ENCODE assay signal across 8 cellular contexts in the genomic region with DNA sequence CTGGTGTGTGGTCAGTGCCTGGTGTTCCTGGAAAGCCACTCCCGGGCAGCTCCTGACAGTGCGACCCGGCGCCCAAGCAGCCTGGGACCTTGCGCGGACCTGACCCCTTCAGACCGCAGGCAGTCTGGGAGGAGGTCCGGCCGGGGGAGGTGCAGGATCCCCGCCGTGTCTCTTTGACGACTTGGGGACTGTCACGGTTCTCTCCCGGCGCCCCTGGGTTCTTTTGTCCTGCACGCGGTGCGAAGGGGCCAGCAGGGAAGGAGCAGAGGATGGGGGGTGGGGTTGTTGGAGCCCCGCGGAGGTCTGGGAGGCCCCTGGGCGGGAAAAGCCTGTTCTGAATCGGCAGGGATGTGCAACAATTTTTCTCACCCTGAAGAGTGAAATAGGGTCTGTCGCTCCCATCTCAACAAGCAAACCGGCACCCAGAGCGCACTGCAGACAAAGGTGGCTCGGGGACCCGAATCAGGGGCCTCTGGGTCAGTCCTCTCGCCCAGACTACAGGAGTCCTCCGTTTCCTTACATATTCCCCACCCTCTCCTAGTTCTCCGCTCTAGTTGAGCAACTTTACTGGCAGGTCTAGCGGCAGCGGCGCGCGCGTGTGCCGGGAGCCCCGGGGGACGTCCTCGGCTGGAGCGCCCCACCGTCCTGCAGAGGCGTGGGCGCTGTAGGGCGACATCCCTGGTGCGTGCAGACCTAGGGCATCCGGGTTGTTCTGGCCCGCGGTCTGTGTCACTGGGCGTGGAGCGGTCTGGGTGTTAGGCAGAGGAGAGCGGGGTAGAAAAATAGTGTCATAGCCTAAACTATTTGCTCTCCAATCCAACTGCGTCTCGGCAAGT. TPM values are rescaled to one million over a fixed set of nuclear protein-coding genes. Genes with fewer than 3 reads are reported as not detected.
DNase-seq lines count a peak whose midpoint lies in the region; ATAC-seq and TF ChIP-seq lines count a peak whose summit lies in the region.

No MANE protein-coding gene starts in this region.

- H3K36me3 ChIP-seq in RWPE2 (ENCODE audit: low read depth) = no peaks in the 10 kb centered on the region
- H3K36me3 ChIP-seq in lung (ENCODE audit: control insufficient read depth in 2 of 2, insufficient read depth in 2 of 2, low read length in 2 of 2) = no peaks in the 10 kb centered on the region
- H3K36me3 ChIP-seq in thyroid gland = no peaks in the 10 kb centered on the region

- H3K27me3 ChIP-seq in RWPE2 (ENCODE audit: insufficient read depth, poor library complexity, severe bottlenecking) (peaks cover 62% of the 10 kb centered on the region), lung (ENCODE audit: control insufficient read depth, insufficient read depth) (no peaks in the 10 kb centered on the region), thyroid gland (peaks cover 37% of the 10 kb centered on the region)

- 1% methylated on average over 54 of the region's 54 CpGs for WGBS in lung, 2 donors
- 1 to 4% methylated on average over 34 to 42 of the region's 54 CpGs for WGBS in thyroid gland, 2 donors

- peak overlapping the region; percentile 53 for H3K27ac ChIP-seq in RWPE2 (ENCODE audit: poor library complexity, severe bottlenecking)
- peak overlapping the region in 1 of 2 donors; percentile 79 for H3K27ac ChIP-seq in lung (ENCODE audit: low read depth in 1 of 2, low read length in 1 of 2)
- peak overlapping the region in 1 of 3 donors; percentile 42 for H3K27ac ChIP-seq in thyroid gland

- no peak for TF ChIP-seq CTCF in RWPE2 (IDR thresholded peaks at IDR 0.05; ENCODE audit: poor library complexity, severe bottlenecking)
- no peak for TF ChIP-seq CTCF in lung (IDR thresholded peaks at IDR 0.05; ENCODE audit: control extremely low read depth, extremely low read depth)
- TF ChIP-seq CTCF in thyroid gland (IDR thresholded peaks at IDR 0.05) = no peak

- ATAC-seq in GM18858 (IDR thresholded peaks at IDR 0.05; ENCODE audit: unreplicated experiment) = peak; percentile 28
- ATAC-seq in HG03025 (IDR thresholded peaks at IDR 0.05; ENCODE audit: low FRiP score, unreplicated experiment) = peak; percentile 39
- peak; percentile 32 for ATAC-seq in RWPE2 (ENCODE audit: low read depth)
- peak; percentile 10 for ATAC-seq in lung (ENCODE audit: insufficient read depth, low FRiP score)

- DNase-seq in AG20443 (ENCODE audit: low spot score) (peak; percentile 73), RWPE2 (ENCODE audit: low spot score) (peak; percentile 64), dermis blood vessel endothelial cell (peak; percentile 15), lung (ENCODE audit: low spot score) (no peak), thyroid gland (peak; percentile 12 to 16), iPS-NIHi7 (ENCODE audit: extremely low spot score) (no peak)

- H3K4me1 ChIP-seq in RWPE2 (ENCODE audit: insufficient read depth, poor library complexity, severe bottlenecking) = peaks cover 11% of the 10 kb centered on the region
- peaks cover 0 to 12% of the 10 kb centered on the region in 2 donors for H3K4me1 ChIP-seq in lung (ENCODE audit: control insufficient read depth in 2 of 2, insufficient read depth in 2 of 2, low read length in 2 of 2)
- H3K4me1 ChIP-seq in thyroid gland = peaks cover 10 to 40% of the 10 kb centered on the region in 2 donors

- no peak for TF ChIP-seq POLR2A in thyroid gland (IDR thresholded peaks at IDR 0.05)

- H3K4me3 ChIP-seq in RWPE2 (ENCODE audit: severe bottlenecking) = peak overlapping the region; percentile 34
- H3K4me3 ChIP-seq in lung = peak overlapping the region; percentile 17
- H3K4me3 ChIP-seq in thyroid gland (replicated peaks in 1 of 3) = peak overlapping the region in 1 of 3 donors; percentile 29

- H3K9me3 ChIP-seq in RWPE2 (ENCODE audit: severe bottlenecking) (no peaks in the 10 kb centered on the region), lung (ENCODE audit: control insufficient read depth in 2 of 2, insufficient read depth in 1 of 2, low read length in 1 of 2) (no peaks in the 10 kb centered on the region), thyroid gland (no peaks in the 10 kb centered on the region)

- intact Hi-C loops in thyroid gland (cut with DNase I) = no loop called here

RNA-seq across cellular contexts. Expression of a gene that starts 1.2 kb away (rescaled TPM):
- 5.7 and 11.9 TPM in 2 replicates for total RNA-seq in dermis blood vessel endothelial cell
- 100 to 1,000 TPM; 189 to 276 TPM for total RNA-seq in lung
- polyA plus RNA-seq in lung = 100 to 1,000 TPM in 1 of 2 donors, 10 to 100 TPM in 1; 11.6 to 123 TPM
- 10 to 100 TPM in 3 of 4 donors, 1 to 10 TPM in 1; 9.7 to 50.1 (median 33.1) TPM for total RNA-seq in thyroid gland

Comparison
In these comparisons a context has a peak if more than half of its experiments do, and no peak if none do; other contexts are left out.
1. DNase-seq: peak in AG20443 (single experiment), RWPE2 (single experiment), dermis blood vessel endothelial cell (single experiment) and thyroid gland (2 of 2); none in lung (single experiment) and iPS-NIHi7 (single experiment).
2. Peak in every context shown above with its lines, with median percentiles within 50 percentile points of each other: ATAC-seq.